Comparison of ENCODE assay signal across 9 cellular contexts in genomic region chr7:130814753-130815152, GRCh38.
DNase-seq lines count a peak whose midpoint lies in the region; ATAC-seq and TF ChIP-seq lines count a peak whose summit lies in the region.
"Had no signal": no experiment of that assay in that cellular context is flagged by ENCODE, and none has a peak within 500 bp of the region (broad histone marks: within the 10 kb centered on the region; RNA-seq: fewer than 3 reads in every experiment).

No MANE protein-coding gene starts in this region.

- H3K27ac ChIP-seq in endodermal cell (ENCODE audit: low read depth, low read length), result no peak overlapping the region
- no peak overlapping the region for H3K27ac ChIP-seq in thyroid gland

- H3K4me1 ChIP-seq in endodermal cell (ENCODE audit: control insufficient read depth, insufficient read depth, low read length) (no peaks in the 10 kb centered on the region), thyroid gland (no peaks in the 10 kb centered on the region)

- TF ChIP-seq POLR2A in thyroid gland (IDR thresholded peaks at IDR 0.05), result no peak

- H3K9me3 Mint-ChIP-seq in endodermal cell (no peaks in the 10 kb centered on the region), natural killer cell (no peaks in the 10 kb centered on the region)

- H3K27me3 ChIP-seq in endodermal cell (ENCODE audit: control insufficient read depth, insufficient read depth, low read length, poor library complexity, severe bottlenecking) (no peaks in the 10 kb centered on the region), thyroid gland (no peaks in the 10 kb centered on the region)

- intact Hi-C loops in natural killer cell (cut with micrococcal nuclease), result no loop called here
- intact Hi-C loops in thyroid gland (cut with DNase I), result no loop called here

- TF ChIP-seq CTCF in endodermal cell (conservative IDR thresholded peaks at IDR 0.05) (peak; percentile 73), natural killer cell (IDR thresholded peaks at IDR 0.05) (no peak), thyroid gland (IDR thresholded peaks at IDR 0.05) (peak in 3 of 6 experiments; percentile 19 to 36 (median 34))

- H3K36me3 ChIP-seq in endodermal cell (ENCODE audit: control insufficient read depth, insufficient read depth, low read length) (no peaks in the 10 kb centered on the region), thyroid gland (no peaks in the 10 kb centered on the region)

- 14 to 23% methylated on average over 1 of the region's 2 CpGs for WGBS in endodermal cell (ENCODE audit: insufficient coverage in 1 of 2, insufficient read length in 1 of 2), 2 experiments
- WGBS in thyroid gland, 2 donors, result 40 to 41% methylated on average over 2 of the region's 2 CpGs

- no peak overlapping the region for H3K4me3 Mint-ChIP-seq in endodermal cell
- no peak overlapping the region for H3K4me3 Mint-ChIP-seq in natural killer cell

- H3K9me3 ChIP-seq in endodermal cell (ENCODE audit: control insufficient read depth, low read length) (no peaks in the 10 kb centered on the region), thyroid gland (no peaks in the 10 kb centered on the region)

- no peak for ATAC-seq in natural killer cell

- no peaks in the 10 kb centered on the region for H3K27me3 Mint-ChIP-seq in endodermal cell (ENCODE audit: insufficient read depth)
- H3K27me3 Mint-ChIP-seq in natural killer cell (ENCODE audit: low read depth in 2 of 2), result peaks cover 8% of the 10 kb centered on the region in 2 donors

- H3K36me3 Mint-ChIP-seq in endodermal cell (ENCODE audit: low read depth) (no peaks in the 10 kb centered on the region), natural killer cell (no peaks in the 10 kb centered on the region)

- no peak overlapping the region for H3K4me3 ChIP-seq in endodermal cell (ENCODE audit: low read length)
- H3K4me3 ChIP-seq in thyroid gland (replicated peaks in 1 of 3), result no peak overlapping the region

- peak; percentile 0 for DNase-seq in SIG-M5 treated with dmso at 0.1 percent for 504 hours (lab: John Stamatoyannopoulos, UW; ENCODE audit: unreplicated experiment)
- DNase-seq in SIG-M5 (lab: John Stamatoyannopoulos, UW), result no peak
- DNase-seq in NCI-H1694 (lab: John Stamatoyannopoulos, UW), result peak; percentile 17
- DNase-seq in endodermal cell, result no peak
- DNase-seq in stromal cell of bone marrow (ENCODE audit: low read depth), result peak; percentile 46
- DNase-seq in GM19240 (ENCODE audit: insufficient read length, low spot score), result no peak
- no peak for DNase-seq in natural killer cell
- DNase-seq in thyroid gland, result no peak
- DNase-seq: DMS79 had no signal

- no peak overlapping the region for H3K9ac ChIP-seq in endodermal cell (ENCODE audit: extremely low read depth, low read length, poor library complexity, severe bottlenecking)

- H3K27ac Mint-ChIP-seq in endodermal cell (no peak overlapping the region), natural killer cell (no peak overlapping the region)

- H3K4me1 Mint-ChIP-seq in endodermal cell (no peaks in the 10 kb centered on the region), natural killer cell (no peaks in the 10 kb centered on the region)

Comparison
In these comparisons a context has a peak if more than half of its experiments do, and no peak if none do; other contexts are left out.
1. DNase-seq: peak in SIG-M5 treated with dmso at 0.1 percent for 504 hours (single experiment), NCI-H1694 (single experiment) and stromal cell of bone marrow (single experiment); none in SIG-M5 (single experiment), endodermal cell (single experiment), GM19240 (single experiment), natural killer cell (single experiment) and thyroid gland (0 of 2).